8 cellular contexts compared by ENCODE assay signal in genomic region chr1:228416217-228416971, GRCh38. TPM values are rescaled to one million over a fixed set of nuclear protein-coding genes. Genes with fewer than 3 reads are reported as not detected.
DNase-seq lines count a peak whose midpoint lies in the region; ATAC-seq, FAIRE-seq and TF ChIP-seq lines count a peak whose summit lies in the region.

TRIM17 (minus strand) TSS chr1:228416861; CDS start chr1:228415072, 1,789 bp downstream.

- TF ChIP-seq CTCF in left lung (IDR thresholded peaks at IDR 0.05): peak; percentile 6 to 33

- DNase-seq in GM19238 (ENCODE audit: insufficient read length, low spot score) (peak; percentile 24), T-helper 1 cell (peak in 3 of 5 donors; percentile 27 to 43 (median 31)), left lung (peak in 1 of 2 donors; percentile 43), small intestine (no peak), SK-N-DZ (ENCODE audit: low spot score) (no peak), NOMO-1 treated with DMSO at 0.1 percent for 48 hours (lab: John Stamatoyannopoulos, UW; ENCODE audit: unreplicated experiment) (no peak)
- DNase-seq in stimulated activated naive CD8-positive, alpha-beta T cell treated with anti-CD3 and anti-CD28 coated beads, Interleukin-15, Interleukin-2, amounts not matched to agents 100 U/mL and 50 U/mL, for 24 hours: peak; percentile 53

- H3K4me1 ChIP-seq in left lung (peaks cover 7 to 18% of the 10 kb centered on the region in 2 donors), small intestine (ENCODE audit: control insufficient read depth in 2 of 2, insufficient read depth in 1 of 2, low read depth in 1 of 2, low read length in 1 of 2) (no peaks in the 10 kb centered on the region)

- peak; percentile 79 for ATAC-seq in left lung
- peak; percentile 71 for ATAC-seq in stimulated activated naive CD8-positive, alpha-beta T cell treated with anti-CD3 and anti-CD28 coated beads, Interleukin-15, Interleukin-2, amounts not matched to agents 100 U/mL and 50 U/mL, for 24 hours

- FAIRE-seq in small intestine (lab: Jason Lieb, UNC): no peak

- peak within 1 kb of the TSS; percentile 76 for H3K27ac ChIP-seq in cingulate gyrus (ENCODE audit: low read depth, low read length)
- H3K27ac ChIP-seq in left lung: no peak within 1 kb of the TSS
- no peak within 1 kb of the TSS for H3K27ac ChIP-seq in small intestine (ENCODE audit: low read depth in 1 of 2, low read length in 1 of 2)

- H3K27me3 ChIP-seq in left lung (peaks cover 13 to 56% of the 10 kb centered on the region in 2 donors), small intestine (ENCODE audit: control insufficient read depth in 2 of 2, insufficient read depth in 2 of 2, low read length in 2 of 2) (peaks cover 0 to 7% of the 10 kb centered on the region in 2 donors)

- intact Hi-C loops in left lung (cut with DNase I): no loop called here

- H3K9me3 ChIP-seq in left lung (no peaks in the 10 kb centered on the region), small intestine (ENCODE audit: control insufficient read depth, low read depth) (no peaks in the 10 kb centered on the region)

- WGBS in small intestine, 3 donors: 1 to 2% (median 1%) methylated on average over 46 to 59 of the region's 59 CpGs

- H3K36me3 ChIP-seq in left lung (no peaks in the 10 kb centered on the region), small intestine (ENCODE audit: control insufficient read depth in 2 of 2, insufficient read depth in 2 of 2, low read length in 2 of 2) (no peaks in the 10 kb centered on the region)

- H3K4me3 ChIP-seq in left lung (peak within 1 kb of the TSS; percentile 28 to 33), small intestine (ENCODE audit: low read depth in 1 of 2, low read length in 2 of 2) (peak within 1 kb of the TSS in 1 of 2 donors; percentile 54)

RNA-seq across cellular contexts. Expression of gene TRIM17, which starts in this region (rescaled TPM):
- 1 to 10 TPM; 1.3 to 2.9 TPM for total RNA-seq in left lung
- under 1 TPM in 1 of 3 donors, not detected in 2; 0.48 TPM for polyA plus RNA-seq in small intestine
- polyA plus RNA-seq in SK-N-DZ (2014; cell fraction: cytosol; rRNA removed): 1.8 and 4.8 TPM in 2 replicates
- polyA plus RNA-seq in SK-N-DZ (2014; cell fraction: nucleus; rRNA removed): 10.2 and 13.3 TPM in 2 replicates

Comparison
In these comparisons a context has a peak if more than half of its experiments do, and no peak if none do; other contexts are left out.
1. DNase-seq: peak in GM19238 (single experiment), T-helper 1 cell (3 of 5) and stimulated activated naive CD8-positive, alpha-beta T cell treated with anti-CD3 and anti-CD28 coated beads, Interleukin-15, Interleukin-2, amounts not matched to agents 100 U/mL and 50 U/mL, for 24 hours (single experiment); none in small intestine (single experiment), SK-N-DZ (single experiment) and NOMO-1 treated with DMSO at 0.1 percent for 48 hours (single experiment).